1 cellular context compared by ENCODE assay signal in the genomic region with DNA sequence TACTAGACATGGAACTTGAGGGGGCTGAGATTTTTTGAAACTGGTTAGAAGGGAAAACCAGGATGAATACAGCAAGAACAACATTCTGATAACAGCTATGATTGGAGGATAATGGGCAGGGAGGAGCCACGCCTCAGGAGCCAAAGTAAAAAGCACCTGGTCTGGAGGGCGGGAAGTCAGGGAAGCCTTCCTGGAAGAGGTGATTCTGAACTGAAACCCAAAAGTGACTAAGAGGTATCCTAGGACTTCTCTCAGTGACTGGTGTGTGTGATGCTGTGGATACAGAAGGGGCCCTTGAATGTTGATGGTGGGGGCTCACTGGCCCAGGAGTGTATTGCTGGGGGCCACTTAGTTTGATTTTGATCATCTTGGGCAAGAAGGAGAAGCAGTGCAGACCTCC.
TF ChIP-seq lines count a peak whose summit lies in the region.

No MANE protein-coding gene starts in this region.

TF ChIP-seq in H1, 55 proteins besides CTCF, POLR2A, EP300 and RAD21:
- TF ChIP-seq, protein P1, sequence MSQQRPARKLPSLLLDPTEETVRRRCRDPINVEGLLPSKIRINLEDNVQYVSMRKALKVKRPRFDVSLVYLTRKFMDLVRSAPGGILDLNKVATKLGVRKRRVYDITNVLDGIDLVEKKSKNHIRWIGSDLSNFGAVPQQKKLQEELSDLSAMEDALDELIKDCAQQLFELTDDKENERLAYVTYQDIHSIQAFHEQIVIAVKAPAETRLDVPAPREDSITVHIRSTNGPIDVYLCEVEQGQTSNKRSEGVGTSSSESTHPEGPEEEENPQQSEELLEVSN (IDR thresholded peaks at IDR 0.05) = peak; percentile 59
- TF ChIP-seq CBX8 (IDR thresholded peaks at IDR 0.05; ENCODE audit: borderline replicate concordance, low read depth, low read length) (no peak), RFX5 (IDR thresholded peaks at IDR 0.05; ENCODE audit: borderline replicate concordance, low read depth, low read length) (no peak)
- TF ChIP-seq, protein P2, sequence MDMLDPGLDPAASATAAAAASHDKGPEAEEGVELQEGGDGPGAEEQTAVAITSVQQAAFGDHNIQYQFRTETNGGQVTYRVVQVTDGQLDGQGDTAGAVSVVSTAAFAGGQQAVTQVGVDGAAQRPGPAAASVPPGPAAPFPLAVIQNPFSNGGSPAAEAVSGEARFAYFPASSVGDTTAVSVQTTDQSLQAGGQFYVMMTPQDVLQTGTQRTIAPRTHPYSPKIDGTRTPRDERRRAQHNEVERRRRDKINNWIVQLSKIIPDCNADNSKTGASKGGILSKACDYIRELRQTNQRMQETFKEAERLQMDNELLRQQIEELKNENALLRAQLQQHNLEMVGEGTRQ (IDR thresholded peaks at IDR 0.05; ENCODE audit: low read length) = no peak
